Comparison of ENCODE assay signal across 21 cellular contexts in genomic region chr9:97675655-97676054, GRCh38. TPM values are rescaled to one million over a fixed set of nuclear protein-coding genes. Genes with fewer than 3 reads are reported as not detected.
A peak's percentile ranks its signal among the peaks of the same experiment; 100 is the strongest.
DNase-seq lines count a peak whose midpoint lies in the region; ATAC-seq, FAIRE-seq and TF ChIP-seq lines count a peak whose summit lies in the region.
"Had no signal": no experiment of that assay in that cellular context is flagged by ENCODE, and none has a peak within 500 bp of the region (broad histone marks: within the 10 kb centered on the region; RNA-seq: fewer than 3 reads in every experiment).

No MANE protein-coding gene starts in this region.

- H3K36me3 Mint-ChIP-seq in effector memory CD8-positive, alpha-beta T cell (ENCODE audit: insufficient read depth), result peaks cover 93% of the 10 kb centered on the region

- peak; percentile 62 for ATAC-seq in GM18858 (IDR thresholded peaks at IDR 0.05; ENCODE audit: unreplicated experiment)
- peak; percentile 53 for ATAC-seq in HG02981 (IDR thresholded peaks at IDR 0.05; ENCODE audit: unreplicated experiment)
- ATAC-seq in effector memory CD8-positive, alpha-beta T cell (replicated peaks), result no peak
- ATAC-seq: right lobe of liver had no signal

- no peak overlapping the region for H2AFZ ChIP-seq in Karpas-422 (ENCODE audit: low read length)
- H2AFZ ChIP-seq: hepatocyte had no signal

- H3K4me1 Mint-ChIP-seq in effector memory CD8-positive, alpha-beta T cell (ENCODE audit: low read depth in 2 of 2), result peaks cover 0 to 7% of the 10 kb centered on the region in 2 donors

- H3K27ac ChIP-seq in Karpas-422 (ENCODE audit: low read length), result no peak overlapping the region
- H3K27ac ChIP-seq: hepatocyte, right lobe of liver, tibial nerve had no signal

- H3K4me1 ChIP-seq in Karpas-422 (ENCODE audit: low read length), result peaks cover 21% of the 10 kb centered on the region
- H3K4me1 ChIP-seq: tibial nerve had no signal

- H3K27me3 ChIP-seq in Karpas-422 (ENCODE audit: low read length), result no peaks in the 10 kb centered on the region
- H3K27me3 ChIP-seq: hepatocyte, right lobe of liver, tibial nerve had no signal

- no peaks in the 10 kb centered on the region for H3K27me3 Mint-ChIP-seq in effector memory CD8-positive, alpha-beta T cell

- no peaks in the 10 kb centered on the region for H3K9me3 Mint-ChIP-seq in effector memory CD8-positive, alpha-beta T cell
- H3K9me3 Mint-ChIP-seq: endodermal cell had no signal

- no peak for DNase-seq in GM12892 (ENCODE audit: insufficient read length)
- no peak for DNase-seq in effector memory CD8-positive, alpha-beta T cell
- DNase-seq in Karpas-422, result no peak
- DNase-seq in NCI-H82 (lab: John Stamatoyannopoulos, UW), result no peak
- no peak for DNase-seq in KG1 (lab: John Stamatoyannopoulos, UW)
- DNase-seq: activated CD4-positive, CD25-positive, alpha-beta regulatory T cell treated with anti-CD3 and anti-CD28 coated beads, Interleukin-2, amount 50 U/mL, for 72 hours; amygdala; cerebellar nuclear complex; endodermal cell; GF-D8; NCI-H1436 treated with DMSO at 0.1 percent for 48 hours; NCI-H2227 treated with DMSO at 0.1 percent for 48 hours; right lobe of liver; SHP77 treated with DMSO at 0.1 percent for 48 hours; stimulated activated CD4-positive, alpha-beta T cell treated with anti-CD3 and anti-CD28 coated beads, Interleukin-2, amount 100 ng/mL, for 48 hours; T-helper 2 cell had no signal

- no peaks in the 10 kb centered on the region for H4K20me1 ChIP-seq in Karpas-422 (ENCODE audit: insufficient read depth, low read depth, low read length)

- H3K36me3 ChIP-seq in Karpas-422 (ENCODE audit: insufficient read depth, low read length), result peaks cover 66% of the 10 kb centered on the region

- H3K4me3 ChIP-seq in Karpas-422 (ENCODE audit: low read length), result no peak overlapping the region
- H3K4me3 ChIP-seq: hepatocyte, right lobe of liver, tibial nerve had no signal

- peak overlapping the region; percentile 5 for H3K27ac Mint-ChIP-seq in effector memory CD8-positive, alpha-beta T cell
- H3K27ac Mint-ChIP-seq: endodermal cell had no signal

- TF ChIP-seq POLR2A in GM12892 (IDR thresholded peaks at IDR 0.05; ENCODE audit: low read depth, low read length), result no peak

- H3K9me3 ChIP-seq in Karpas-422 (ENCODE audit: low read length), result no peaks in the 10 kb centered on the region
- H3K9me3 ChIP-seq: right lobe of liver, tibial nerve had no signal

- FAIRE-seq in GM12892 (lab: Jason Lieb, UNC), result peak; percentile 69
- FAIRE-seq: D721Med had no signal

- no peak overlapping the region for H3K4me2 ChIP-seq in Karpas-422 (ENCODE audit: low read depth, low read length, poor library complexity, severe bottlenecking)
- H3K4me2 ChIP-seq: hepatocyte had no signal

- no peak overlapping the region for H3K4me3 Mint-ChIP-seq in effector memory CD8-positive, alpha-beta T cell
- H3K4me3 Mint-ChIP-seq: endodermal cell had no signal

- H3K9ac ChIP-seq in Karpas-422 (ENCODE audit: low read length), result no peak overlapping the region

- peaks cover 62% of the 10 kb centered on the region for H3K79me2 ChIP-seq in Karpas-422 (ENCODE audit: low read length)

- no peaks in the 10 kb centered on the region for H3K9me2 ChIP-seq in Karpas-422 (replicated peaks; ENCODE audit: insufficient read depth, low read length)

RNA-seq across cellular contexts. Expression of gene XPA, which starts 21.5 kb away (rescaled TPM):
- 11.5 TPM for polyA plus RNA-seq in GM12892 (2012; ENCODE audit: missing spikeins)
- 22.2 and 28.8 TPM in 2 replicates for total RNA-seq in Karpas-422 (2014; rRNA removed; shearing (Covaris generic); ENCODE audit: low replicate concordance)

RNA-seq across cellular contexts. Expression of gene NCBP1, which starts 42.0 kb away (rescaled TPM):
- polyA plus RNA-seq in GM12892 (2012; ENCODE audit: missing spikeins), result 26.0 TPM
- total RNA-seq in Karpas-422 (2014; rRNA removed; shearing (Covaris generic); ENCODE audit: low replicate concordance), result 27.2 and 41.9 TPM in 2 replicates

RNA-seq across cellular contexts. Expression of gene TSTD2, which starts 42.5 kb away (rescaled TPM):
- 10.1 TPM for polyA plus RNA-seq in GM12892 (2012; ENCODE audit: missing spikeins)
- total RNA-seq in Karpas-422 (2014; rRNA removed; shearing (Covaris generic); ENCODE audit: low replicate concordance), result 23.8 and 29.2 TPM in 2 replicates
